In genomic region chr11:102810943-102811528, GRCh38 we compare ENCODE assay signal across 9 cellular contexts. TPM values are rescaled to one million over a fixed set of nuclear protein-coding genes. Genes with fewer than 3 reads are reported as not detected.
DNase-seq lines count a peak whose midpoint lies in the region; ATAC-seq and TF ChIP-seq lines count a peak whose summit lies in the region.
"Had no signal": no experiment of that assay in that cellular context is flagged by ENCODE, and none has a peak within 500 bp of the region (broad histone marks: within the 10 kb centered on the region; RNA-seq: fewer than 3 reads in every experiment).

No MANE protein-coding gene starts in this region.

- no peaks in the 10 kb centered on the region for H3K36me3 ChIP-seq in SK-N-MC (ENCODE audit: insufficient read depth, low read length)
- H3K36me3 ChIP-seq in iPS DF 6.9 (ENCODE audit: control insufficient read depth, insufficient read depth, low read length) = no peaks in the 10 kb centered on the region
- no peaks in the 10 kb centered on the region for H3K36me3 ChIP-seq in spleen
- H3K36me3 ChIP-seq: pancreas had no signal

- H3K9ac ChIP-seq in SK-N-MC (ENCODE audit: insufficient read length) = no peak overlapping the region

- H3K27ac ChIP-seq in SK-N-MC = no peak overlapping the region
- no peak overlapping the region for H3K27ac ChIP-seq in iPS DF 6.9 (ENCODE audit: low read length)
- no peak overlapping the region for H3K27ac ChIP-seq in spleen
- H3K27ac ChIP-seq: pancreas had no signal

- intact Hi-C loops in spleen (cut with DNase I; ENCODE audit: low total_unique reads) = no loop called here

- H3K9me3 ChIP-seq in SK-N-MC (ENCODE audit: low read depth, low read length) = no peaks in the 10 kb centered on the region
- no peaks in the 10 kb centered on the region for H3K9me3 ChIP-seq in iPS DF 6.9 (ENCODE audit: control insufficient read depth, insufficient read depth, low read length)
- peaks cover 0 to 9% (median 0%) of the 10 kb centered on the region in 8 donors for H3K9me3 ChIP-seq in spleen
- H3K9me3 ChIP-seq: pancreas had no signal

- H3K4me1 ChIP-seq in iPS DF 6.9 (ENCODE audit: control insufficient read depth, insufficient read depth, low read length) (no peaks in the 10 kb centered on the region; the same call in 1 of the 2 replicates), spleen (no peaks in the 10 kb centered on the region)
- H3K4me1 ChIP-seq: pancreas had no signal

- in situ Hi-C loops in GM13977 (cut with MboI; ENCODE audit: low pct_unique_long_range_greater_than_20kb, low sequenced_read_pairs, unreplicated experiment) = no loop called here

- DNase-seq in AG08396 (ENCODE audit: low spot score) = peak; percentile 34
- DNase-seq in GM13977 (ENCODE audit: low spot score) = no peak
- peak; percentile 26 for DNase-seq in SK-N-MC (ENCODE audit: low read depth, low spot score)
- peak; percentile 35 for DNase-seq in iPS DF 6.9 (ENCODE audit: low read depth, low spot score)
- no peak for DNase-seq in SHP77 treated with DMSO at 0.1 percent for 48 hours (lab: John Stamatoyannopoulos, UW)
- no peak for DNase-seq in activated CD4-positive, CD25-positive, alpha-beta regulatory T cell treated with anti-CD3 and anti-CD28 coated beads, Interleukin-2, amount 50 U/mL, for 72 hours
- no peak for DNase-seq in spleen
- DNase-seq: pancreas had no signal

- no peak for ATAC-seq in GM21717 (IDR thresholded peaks at IDR 0.05; ENCODE audit: unreplicated experiment)

- WGBS in iPS DF 6.9 (ENCODE audit: insufficient coverage, insufficient read length) = no CpG with 5 or more reads among the region's 3 CpGs
- 11 to 15% (median 13%) methylated on average over 3 of the region's 3 CpGs for WGBS in spleen, 5 donors

- peak; percentile 28 for TF ChIP-seq CTCF in GM13977 (IDR thresholded peaks at IDR 0.05; ENCODE audit: extremely low read depth, insufficient read depth, missing control alignments)
- TF ChIP-seq CTCF in spleen (IDR thresholded peaks at IDR 0.05 in 8 of 11, conservative IDR thresholded peaks at IDR 0.05 in 3 of 11) = no peak

- TF ChIP-seq POLR2A in spleen (IDR thresholded peaks at IDR 0.05) = no peak

- H3K4me3 ChIP-seq in SK-N-MC = no peak overlapping the region
- no peak overlapping the region for H3K4me3 ChIP-seq in iPS DF 6.9 (ENCODE audit: low read length)
- H3K4me3 ChIP-seq in spleen = no peak overlapping the region
- H3K4me3 ChIP-seq: pancreas had no signal

- H3K27me3 ChIP-seq in iPS DF 6.9 (ENCODE audit: control insufficient read depth, insufficient read depth, low read length) (no peaks in the 10 kb centered on the region), spleen (replicated peaks in 1 of 7) (peaks cover 0 to 15% (median 0%) of the 10 kb centered on the region in 7 donors)

RNA-seq across cellular contexts. Expression of gene MMP1, which starts 13.1 kb away (rescaled TPM):
- total RNA-seq in spleen = 1 to 10 TPM; 1.2 to 8.8 (median 2.3) TPM
- 1 to 10 TPM in 2 of 3 donors, under 1 TPM in 1; 1.00 to 4.0 (median 2.4) TPM for polyA plus RNA-seq in spleen

RNA-seq across cellular contexts. Expression of gene MMP10, which starts 30.6 kb away (rescaled TPM):
- total RNA-seq in spleen = under 1 TPM in 3 of 7 donors, not detected in 4; 0.50 to 0.79 (median 0.70) TPM
- under 1 TPM in 2 of 3 donors, not detected in 1; 0.06 to 0.07 TPM for polyA plus RNA-seq in spleen

RNA-seq across cellular contexts. Expression of gene MMP3, which starts 32.4 kb away (rescaled TPM):
- total RNA-seq in spleen = not detected
- not detected for polyA plus RNA-seq in spleen

Comparison
In these comparisons a context has a peak if more than half of its experiments do, and no peak if none do; other contexts are left out.
1. DNase-seq: peak in AG08396 (single experiment), SK-N-MC (single experiment) and iPS DF 6.9 (single experiment); none in GM13977 (single experiment), SHP77 treated with DMSO at 0.1 percent for 48 hours (single experiment), activated CD4-positive, CD25-positive, alpha-beta regulatory T cell treated with anti-CD3 and anti-CD28 coated beads, Interleukin-2, amount 50 U/mL, for 72 hours (single experiment) and spleen (single experiment).